Comparison of ENCODE assay signal across 14 cellular contexts in the genomic region with DNA sequence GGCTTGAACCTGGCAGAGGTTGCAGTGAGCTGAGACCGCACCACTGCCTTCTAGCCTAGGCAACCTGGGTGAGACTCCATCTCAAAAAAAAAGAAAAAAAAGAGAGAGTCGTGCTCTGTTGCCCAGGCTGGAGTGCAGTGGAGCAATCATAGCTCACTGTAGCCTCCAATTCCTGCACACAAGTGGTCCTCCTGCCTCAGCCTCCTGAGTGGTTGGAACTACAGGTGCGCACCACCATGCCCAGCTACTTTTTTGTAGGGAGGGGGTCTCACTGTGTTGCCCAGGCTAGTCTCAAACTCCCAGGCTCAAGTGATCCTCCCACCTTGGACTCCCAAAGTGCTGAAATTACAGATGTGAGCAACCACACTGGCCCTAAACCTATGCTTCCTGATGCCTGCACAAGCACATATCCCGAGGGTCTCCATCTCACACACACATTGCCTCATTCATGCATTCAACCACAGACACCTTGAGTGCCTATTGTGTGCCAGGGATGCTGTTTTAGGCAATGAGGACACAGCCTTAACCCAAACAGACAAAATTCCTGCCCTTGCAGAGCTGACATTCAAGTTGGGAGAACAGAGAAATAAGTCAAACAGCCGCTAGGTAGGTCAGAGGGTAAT. TPM values are rescaled to one million over a fixed set of nuclear protein-coding genes. Genes with fewer than 3 reads are reported as not detected.
A peak's percentile ranks its signal among the peaks of the same experiment; 100 is the strongest.
DNase-seq lines count a peak whose midpoint lies in the region; ATAC-seq lines count a peak whose summit lies in the region.
"Had no signal": no experiment of that assay in that cellular context is flagged by ENCODE, and none has a peak within 500 bp of the region (broad histone marks: within the 10 kb centered on the region; RNA-seq: fewer than 3 reads in every experiment).

No MANE protein-coding gene starts in this region.

- DNase-seq in activated CD4-positive, alpha-beta T cell treated with anti-CD3 and anti-CD28 coated beads, Interleukin-2, amount 10 ng/mL, durations not matched to agents 24 days and 14 days, result no peak
- no peak for DNase-seq in activated CD4-positive, alpha-beta T cell treated with anti-CD3 and anti-CD28 coated beads for 48 hours
- no peak for DNase-seq in activated CD4-positive, alpha-beta memory T cell treated with anti-CD3 and anti-CD28 coated beads for 36 hours
- no peak for DNase-seq in natural killer cell treated with Interleukin-12 subunit alpha and Interleukin-12 subunit beta and Interleukin-15 and Interleukin-18, amount 100 ng/mL, for 72 hours (ENCODE audit: low spot score)
- no peak for DNase-seq in hepatic stellate cell (ENCODE audit: low spot score)
- DNase-seq: colonic mucosa; head of caudate nucleus; NCI-H1417; NCI-H226; stimulated activated CD4-positive, alpha-beta T cell treated with anti-CD3 and anti-CD28 coated beads, Interleukin-12 subunit alpha, Interleukin-12 subunit beta, amount 100 ng/mL, for 4 hours; testis had no signal

- ATAC-seq in natural killer cell treated with Interleukin-12 subunit alpha and Interleukin-12 subunit beta and Interleukin-15 and Interleukin-18, amount 100 ng/mL, for 72 hours, result no peak
- ATAC-seq in HG03196 (IDR thresholded peaks at IDR 0.05; ENCODE audit: unreplicated experiment), result no peak
- ATAC-seq: A549 had no signal

- peak overlapping the region; percentile 14 for H3K27ac Mint-ChIP-seq in activated CD4-positive, alpha-beta T cell treated with anti-CD3 and anti-CD28 coated beads, Interleukin-2, amount 10 ng/mL, durations not matched to agents 24 days and 14 days
- peak overlapping the region; percentile 55 for H3K27ac Mint-ChIP-seq in activated CD4-positive, alpha-beta memory T cell treated with anti-CD3 and anti-CD28 coated beads for 36 hours
- peak overlapping the region; percentile 96 to 99 for H3K27ac Mint-ChIP-seq in natural killer cell treated with Interleukin-12 subunit alpha and Interleukin-12 subunit beta and Interleukin-15 and Interleukin-18, amount 100 ng/mL, for 72 hours

- H3K27me3 Mint-ChIP-seq in activated CD4-positive, alpha-beta T cell treated with anti-CD3 and anti-CD28 coated beads, Interleukin-2, amount 10 ng/mL, durations not matched to agents 24 days and 14 days, result peaks cover 1% of the 10 kb centered on the region
- no peaks in the 10 kb centered on the region for H3K27me3 Mint-ChIP-seq in activated CD4-positive, alpha-beta memory T cell treated with anti-CD3 and anti-CD28 coated beads for 36 hours
- no peaks in the 10 kb centered on the region for H3K27me3 Mint-ChIP-seq in natural killer cell treated with Interleukin-12 subunit alpha and Interleukin-12 subunit beta and Interleukin-15 and Interleukin-18, amount 100 ng/mL, for 72 hours

- H3K36me3 Mint-ChIP-seq in activated CD4-positive, alpha-beta T cell treated with anti-CD3 and anti-CD28 coated beads, Interleukin-2, amount 10 ng/mL, durations not matched to agents 24 days and 14 days (ENCODE audit: low read depth), result peaks cover 6% of the 10 kb centered on the region
- peaks cover 3% of the 10 kb centered on the region for H3K36me3 Mint-ChIP-seq in activated CD4-positive, alpha-beta memory T cell treated with anti-CD3 and anti-CD28 coated beads for 36 hours
- no peaks in the 10 kb centered on the region for H3K36me3 Mint-ChIP-seq in natural killer cell treated with Interleukin-12 subunit alpha and Interleukin-12 subunit beta and Interleukin-15 and Interleukin-18, amount 100 ng/mL, for 72 hours

- peaks cover 43% of the 10 kb centered on the region for H3K4me1 Mint-ChIP-seq in activated CD4-positive, alpha-beta T cell treated with anti-CD3 and anti-CD28 coated beads, Interleukin-2, amount 10 ng/mL, durations not matched to agents 24 days and 14 days
- peaks cover 54% of the 10 kb centered on the region for H3K4me1 Mint-ChIP-seq in activated CD4-positive, alpha-beta memory T cell treated with anti-CD3 and anti-CD28 coated beads for 36 hours (ENCODE audit: low read depth)
- peaks cover 49 to 53% of the 10 kb centered on the region in 2 donors for H3K4me1 Mint-ChIP-seq in natural killer cell treated with Interleukin-12 subunit alpha and Interleukin-12 subunit beta and Interleukin-15 and Interleukin-18, amount 100 ng/mL, for 72 hours (ENCODE audit: low read depth in 2 of 2)

- POLR2A ChIA-PET in activated CD4-positive, alpha-beta memory T cell treated with anti-CD3 and anti-CD28 coated beads for 36 hours (lab: Charles Lee), result interaction anchor here (5.7 kb wide), 1 partner anchor 15 kb away, joined by 75 read pairs; the partner anchor contains the start of gene P2RY11

- intact Hi-C loops in activated CD4-positive, alpha-beta T cell treated with anti-CD3 and anti-CD28 coated beads, Interleukin-2, amount 10 ng/mL, durations not matched to agents 24 days and 14 days (cut with micrococcal nuclease), result loop anchor here (10.0 kb wide), 2 partner anchors 465 to 995 kb away; partner anchors contain the start of genes CDKN2D and KRI1
- intact Hi-C loops in activated CD4-positive, alpha-beta memory T cell treated with anti-CD3 and anti-CD28 coated beads for 36 hours (cut with micrococcal nuclease), result loop anchor here (10.0 kb wide), 1 partner anchor 465 kb away; the partner anchor contains the start of genes CDKN2D and KRI1

- CTCF ChIA-PET in activated CD4-positive, alpha-beta memory T cell treated with anti-CD3 and anti-CD28 coated beads for 36 hours (lab: Charles Lee), result interaction anchor here (0.9 to 5.4 kb wide), 6 partner anchors 13 to 289 kb away, joined by 3 to 96 read pairs (median 10); partner anchors contain the start of genes ICAM1 and P2RY11

- H3K4me3 Mint-ChIP-seq in activated CD4-positive, alpha-beta T cell treated with anti-CD3 and anti-CD28 coated beads, Interleukin-2, amount 10 ng/mL, durations not matched to agents 24 days and 14 days, result no peak overlapping the region
- H3K4me3 Mint-ChIP-seq in activated CD4-positive, alpha-beta memory T cell treated with anti-CD3 and anti-CD28 coated beads for 36 hours, result no peak overlapping the region
- peak overlapping the region; percentile 86 for H3K4me3 Mint-ChIP-seq in natural killer cell treated with Interleukin-12 subunit alpha and Interleukin-12 subunit beta and Interleukin-15 and Interleukin-18, amount 100 ng/mL, for 72 hours

- H3K9me3 Mint-ChIP-seq in activated CD4-positive, alpha-beta T cell treated with anti-CD3 and anti-CD28 coated beads, Interleukin-2, amount 10 ng/mL, durations not matched to agents 24 days and 14 days, result no peaks in the 10 kb centered on the region
- H3K9me3 Mint-ChIP-seq in activated CD4-positive, alpha-beta memory T cell treated with anti-CD3 and anti-CD28 coated beads for 36 hours, result no peaks in the 10 kb centered on the region
- no peaks in the 10 kb centered on the region for H3K9me3 Mint-ChIP-seq in natural killer cell treated with Interleukin-12 subunit alpha and Interleukin-12 subunit beta and Interleukin-15 and Interleukin-18, amount 100 ng/mL, for 72 hours

RNA-seq across cellular contexts. Expression of gene ANGPTL6, which starts 2.2 kb away (rescaled TPM):
- 9.9 and 11.4 TPM in 2 replicates for total RNA-seq in activated CD4-positive, alpha-beta T cell treated with anti-CD3 and anti-CD28 coated beads, Interleukin-2, amount 10 ng/mL, durations not matched to agents 24 days and 14 days
- 10 to 100 TPM; 11.8 to 12.4 TPM for total RNA-seq in activated CD4-positive, alpha-beta memory T cell treated with anti-CD3 and anti-CD28 coated beads for 36 hours
- 1 to 10 TPM; 5.1 to 5.2 TPM for total RNA-seq in natural killer cell treated with Interleukin-12 subunit alpha and Interleukin-12 subunit beta and Interleukin-15 and Interleukin-18, amount 100 ng/mL, for 72 hours
- total RNA-seq: posterior vena cava had no signal

RNA-seq across cellular contexts. Expression of gene PPAN, which starts 5.9 kb away (rescaled TPM):
- 222 and 232 TPM in 2 replicates for total RNA-seq in activated CD4-positive, alpha-beta T cell treated with anti-CD3 and anti-CD28 coated beads, Interleukin-2, amount 10 ng/mL, durations not matched to agents 24 days and 14 days
- 100 to 1,000 TPM in 1 of 2 experiments, 10 to 100 TPM in 1; 99.2 to 107 TPM for total RNA-seq in activated CD4-positive, alpha-beta memory T cell treated with anti-CD3 and anti-CD28 coated beads for 36 hours
- total RNA-seq in natural killer cell treated with Interleukin-12 subunit alpha and Interleukin-12 subunit beta and Interleukin-15 and Interleukin-18, amount 100 ng/mL, for 72 hours, result 100 to 1,000 TPM; 114 to 178 TPM

RNA-seq across cellular contexts. Expression of gene P2RY11, which starts 11.2 kb away (rescaled TPM):
- total RNA-seq in activated CD4-positive, alpha-beta T cell treated with anti-CD3 and anti-CD28 coated beads, Interleukin-2, amount 10 ng/mL, durations not matched to agents 24 days and 14 days, result 61.1 and 62.5 TPM in 2 replicates
- total RNA-seq in activated CD4-positive, alpha-beta memory T cell treated with anti-CD3 and anti-CD28 coated beads for 36 hours, result 10 to 100 TPM; 28.4 to 29.6 TPM
- total RNA-seq in natural killer cell treated with Interleukin-12 subunit alpha and Interleukin-12 subunit beta and Interleukin-15 and Interleukin-18, amount 100 ng/mL, for 72 hours, result 10 to 100 TPM; 35.0 to 35.6 TPM

RNA-seq across cellular contexts. Expression of gene SHFL, which starts 14.2 kb away (rescaled TPM):
- total RNA-seq in activated CD4-positive, alpha-beta T cell treated with anti-CD3 and anti-CD28 coated beads, Interleukin-2, amount 10 ng/mL, durations not matched to agents 24 days and 14 days, result 56.0 and 60.5 TPM in 2 replicates
- total RNA-seq in activated CD4-positive, alpha-beta memory T cell treated with anti-CD3 and anti-CD28 coated beads for 36 hours, result 10 to 100 TPM; 53.5 to 62.9 TPM
- total RNA-seq in natural killer cell treated with Interleukin-12 subunit alpha and Interleukin-12 subunit beta and Interleukin-15 and Interleukin-18, amount 100 ng/mL, for 72 hours, result 10 to 100 TPM; 61.9 to 83.1 TPM

RNA-seq across cellular contexts. Expression of gene EIF3G, which starts 19.4 kb away (rescaled TPM):
- total RNA-seq in activated CD4-positive, alpha-beta T cell treated with anti-CD3 and anti-CD28 coated beads, Interleukin-2, amount 10 ng/mL, durations not matched to agents 24 days and 14 days, result 335 and 341 TPM in 2 replicates
- 100 to 1,000 TPM; 218 to 245 TPM for total RNA-seq in activated CD4-positive, alpha-beta memory T cell treated with anti-CD3 and anti-CD28 coated beads for 36 hours
- total RNA-seq in natural killer cell treated with Interleukin-12 subunit alpha and Interleukin-12 subunit beta and Interleukin-15 and Interleukin-18, amount 100 ng/mL, for 72 hours, result 100 to 1,000 TPM; 245 to 329 TPM

Comparison
In these comparisons a context has a peak if more than half of its experiments do, and no peak if none do; other contexts are left out.
1. H3K27ac Mint-ChIP-seq: peak in every context shown above with its lines; median percentile 98 in natural killer cell treated with Interleukin-12 subunit alpha and Interleukin-12 subunit beta and Interleukin-15 and Interleukin-18, amount 100 ng/mL, for 72 hours; 55 in activated CD4-positive, alpha-beta memory T cell treated with anti-CD3 and anti-CD28 coated beads for 36 hours; 14 in activated CD4-positive, alpha-beta T cell treated with anti-CD3 and anti-CD28 coated beads, Interleukin-2, amount 10 ng/mL, durations not matched to agents 24 days and 14 days.